Comparison of ENCODE assay signal across 1 cellular context in the genomic region with DNA sequence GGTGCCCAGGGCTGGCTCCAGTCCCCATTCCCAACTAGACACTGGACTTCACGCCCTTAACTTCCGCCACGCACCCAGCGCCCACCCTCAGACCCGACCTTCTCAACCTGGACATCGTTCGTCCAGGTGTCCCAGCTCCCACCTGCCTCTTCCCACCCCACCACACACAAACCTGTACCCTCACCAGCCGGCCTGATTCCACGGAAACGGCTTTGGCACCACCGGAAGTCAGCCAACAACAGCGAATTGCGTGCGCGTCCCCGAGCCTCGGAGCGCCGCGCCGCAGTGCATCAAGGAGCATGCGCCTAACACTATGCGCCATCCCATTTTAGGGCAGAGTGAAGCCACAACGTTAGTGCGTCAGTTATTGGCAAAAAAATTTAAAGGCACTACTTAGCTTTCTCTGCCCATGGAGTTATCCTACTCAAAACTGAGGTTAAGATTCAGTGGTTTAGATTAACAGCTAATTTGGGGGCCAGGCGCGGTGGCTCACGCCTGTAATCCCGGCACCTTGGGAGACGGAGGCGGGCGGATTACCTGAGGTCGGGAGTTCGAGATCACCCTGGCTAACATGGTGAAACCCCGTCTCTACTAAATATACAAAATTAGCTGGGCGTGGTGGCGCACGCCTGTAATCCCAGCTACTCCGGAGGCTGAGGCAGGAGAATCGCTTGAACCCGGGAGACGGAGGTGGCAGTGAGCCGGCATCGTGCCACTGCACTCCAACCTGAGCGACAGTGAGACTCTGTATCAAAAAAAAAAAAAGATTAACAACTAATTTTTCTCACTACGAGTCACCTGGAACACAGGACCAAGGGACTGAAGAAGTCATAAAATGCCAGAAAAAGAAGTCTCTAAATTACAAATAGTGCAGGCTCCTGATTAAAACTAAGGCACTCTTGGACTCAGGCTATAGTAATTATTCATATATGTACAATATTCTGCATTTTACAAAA.
TF ChIP-seq lines count a peak whose summit lies in the region.

A gene with protein sequence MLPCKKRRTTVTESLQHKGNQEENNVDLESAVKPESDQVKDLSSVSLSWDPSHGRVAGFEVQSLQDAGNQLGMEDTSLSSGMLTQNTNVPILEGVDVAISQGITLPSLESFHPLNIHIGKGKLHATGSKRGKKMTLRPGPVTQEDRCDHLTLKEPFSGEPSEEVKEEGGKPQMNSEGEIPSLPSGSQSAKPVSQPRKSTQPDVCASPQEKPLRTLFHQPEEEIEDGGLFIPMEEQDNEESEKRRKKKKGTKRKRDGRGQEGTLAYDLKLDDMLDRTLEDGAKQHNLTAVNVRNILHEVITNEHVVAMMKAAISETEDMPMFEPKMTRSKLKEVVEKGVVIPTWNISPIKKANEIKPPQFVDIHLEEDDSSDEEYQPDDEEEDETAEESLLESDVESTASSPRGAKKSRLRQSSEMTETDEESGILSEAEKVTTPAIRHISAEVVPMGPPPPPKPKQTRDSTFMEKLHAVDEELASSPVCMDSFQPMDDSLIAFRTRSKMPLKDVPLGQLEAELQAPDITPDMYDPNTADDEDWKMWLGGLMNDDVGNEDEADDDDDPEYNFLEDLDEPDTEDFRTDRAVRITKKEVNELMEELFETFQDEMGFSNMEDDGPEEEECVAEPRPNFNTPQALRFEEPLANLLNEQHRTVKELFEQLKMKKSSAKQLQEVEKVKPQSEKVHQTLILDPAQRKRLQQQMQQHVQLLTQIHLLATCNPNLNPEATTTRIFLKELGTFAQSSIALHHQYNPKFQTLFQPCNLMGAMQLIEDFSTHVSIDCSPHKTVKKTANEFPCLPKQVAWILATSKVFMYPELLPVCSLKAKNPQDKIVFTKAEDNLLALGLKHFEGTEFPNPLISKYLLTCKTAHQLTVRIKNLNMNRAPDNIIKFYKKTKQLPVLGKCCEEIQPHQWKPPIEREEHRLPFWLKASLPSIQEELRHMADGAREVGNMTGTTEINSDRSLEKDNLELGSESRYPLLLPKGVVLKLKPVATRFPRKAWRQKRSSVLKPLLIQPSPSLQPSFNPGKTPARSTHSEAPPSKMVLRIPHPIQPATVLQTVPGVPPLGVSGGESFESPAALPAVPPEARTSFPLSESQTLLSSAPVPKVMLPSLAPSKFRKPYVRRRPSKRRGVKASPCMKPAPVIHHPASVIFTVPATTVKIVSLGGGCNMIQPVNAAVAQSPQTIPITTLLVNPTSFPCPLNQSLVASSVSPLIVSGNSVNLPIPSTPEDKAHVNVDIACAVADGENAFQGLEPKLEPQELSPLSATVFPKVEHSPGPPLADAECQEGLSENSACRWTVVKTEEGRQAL (N-terminal part only) (minus strand): TSS at position 240 of the 956 bp plus-strand sequence. CDS start 3,434 bp downstream, outside the sequence.

TF ChIP-seq in K562, 482 proteins besides CTCF, POLR2A, EP300 and RAD21 (continued from another document):
- TF ChIP-seq, protein P1, sequence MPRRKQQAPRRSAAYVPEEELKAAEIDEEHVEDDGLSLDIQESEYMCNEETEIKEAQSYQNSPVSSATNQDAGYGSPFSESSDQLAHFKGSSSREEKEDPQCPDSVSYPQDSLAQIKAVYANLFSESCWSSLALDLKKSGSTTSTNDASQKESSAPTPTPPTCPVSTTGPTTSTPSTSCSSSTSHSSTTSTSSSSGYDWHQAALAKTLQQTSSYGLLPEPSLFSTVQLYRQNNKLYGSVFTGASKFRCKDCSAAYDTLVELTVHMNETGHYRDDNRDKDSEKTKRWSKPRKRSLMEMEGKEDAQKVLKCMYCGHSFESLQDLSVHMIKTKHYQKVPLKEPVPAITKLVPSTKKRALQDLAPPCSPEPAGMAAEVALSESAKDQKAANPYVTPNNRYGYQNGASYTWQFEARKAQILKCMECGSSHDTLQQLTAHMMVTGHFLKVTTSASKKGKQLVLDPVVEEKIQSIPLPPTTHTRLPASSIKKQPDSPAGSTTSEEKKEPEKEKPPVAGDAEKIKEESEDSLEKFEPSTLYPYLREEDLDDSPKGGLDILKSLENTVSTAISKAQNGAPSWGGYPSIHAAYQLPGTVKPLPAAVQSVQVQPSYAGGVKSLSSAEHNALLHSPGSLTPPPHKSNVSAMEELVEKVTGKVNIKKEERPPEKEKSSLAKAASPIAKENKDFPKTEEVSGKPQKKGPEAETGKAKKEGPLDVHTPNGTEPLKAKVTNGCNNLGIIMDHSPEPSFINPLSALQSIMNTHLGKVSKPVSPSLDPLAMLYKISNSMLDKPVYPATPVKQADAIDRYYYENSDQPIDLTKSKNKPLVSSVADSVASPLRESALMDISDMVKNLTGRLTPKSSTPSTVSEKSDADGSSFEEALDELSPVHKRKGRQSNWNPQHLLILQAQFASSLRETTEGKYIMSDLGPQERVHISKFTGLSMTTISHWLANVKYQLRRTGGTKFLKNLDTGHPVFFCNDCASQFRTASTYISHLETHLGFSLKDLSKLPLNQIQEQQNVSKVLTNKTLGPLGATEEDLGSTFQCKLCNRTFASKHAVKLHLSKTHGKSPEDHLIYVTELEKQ (CRISPR knock-in tag; IDR thresholded peaks at IDR 0.05) = no peak
- no peak for TF ChIP-seq SRSF1 (IDR thresholded peaks at IDR 0.05; ENCODE audit: low read depth, low read length)
- no peak for TF ChIP-seq GABPB2 (CRISPR knock-in tag; conservative IDR thresholded peaks at IDR 0.05)
- no peak for TF ChIP-seq U2AF2 (optimal IDR thresholded peaks at IDR 0.05; ENCODE audit: low read depth, low read length)
- peak; percentile 61 for TF ChIP-seq RBBP5 (IDR thresholded peaks at IDR 0.05; ENCODE audit: borderline replicate concordance, insufficient read depth, low read length, poor library complexity, severe bottlenecking)
- no peak for TF ChIP-seq DDX20 (tag; IDR thresholded peaks at IDR 0.05; ENCODE audit: low read depth)
- TF ChIP-seq, protein P2, sequence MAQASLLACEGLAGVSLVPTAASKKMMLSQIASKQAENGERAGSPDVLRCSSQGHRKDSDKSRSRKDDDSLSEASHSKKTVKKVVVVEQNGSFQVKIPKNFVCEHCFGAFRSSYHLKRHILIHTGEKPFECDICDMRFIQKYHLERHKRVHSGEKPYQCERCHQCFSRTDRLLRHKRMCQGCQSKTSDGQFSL (CRISPR knock-in tag; IDR thresholded peaks at IDR 0.05) = no peak
- TF ChIP-seq, protein P2 (tag; IDR thresholded peaks at IDR 0.05) = no peak
- TF ChIP-seq NELFE (IDR thresholded peaks at IDR 0.05; ENCODE audit: insufficient read depth, insufficient read length) = no peak
- TF ChIP-seq NR2C1 (IDR thresholded peaks at IDR 0.05) = 0 out of 2 replicates have a peak, but pooled peaks have one; percentile 7
- peak; percentile 49; the same call in 1 of the 2 replicates for TF ChIP-seq NR2C1 (tag; IDR thresholded peaks at IDR 0.05)
- TF ChIP-seq, protein P3, sequence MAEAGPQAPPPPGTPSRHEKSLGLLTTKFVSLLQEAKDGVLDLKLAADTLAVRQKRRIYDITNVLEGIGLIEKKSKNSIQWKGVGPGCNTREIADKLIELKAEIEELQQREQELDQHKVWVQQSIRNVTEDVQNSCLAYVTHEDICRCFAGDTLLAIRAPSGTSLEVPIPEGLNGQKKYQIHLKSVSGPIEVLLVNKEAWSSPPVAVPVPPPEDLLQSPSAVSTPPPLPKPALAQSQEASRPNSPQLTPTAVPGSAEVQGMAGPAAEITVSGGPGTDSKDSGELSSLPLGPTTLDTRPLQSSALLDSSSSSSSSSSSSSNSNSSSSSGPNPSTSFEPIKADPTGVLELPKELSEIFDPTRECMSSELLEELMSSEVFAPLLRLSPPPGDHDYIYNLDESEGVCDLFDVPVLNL (CRISPR knock-in tag; IDR thresholded peaks at IDR 0.05; ENCODE audit: low read depth) = peak; percentile 49; the same call in 1 of the 2 replicates
- peak; percentile 30 for TF ChIP-seq SMAD1 (IDR thresholded peaks at IDR 0.05; ENCODE audit: low read depth, low read length, partially characterized antibody)
- no peak for TF ChIP-seq MECOM (CRISPR knock-in tag; IDR thresholded peaks at IDR 0.05)
- peak; percentile 72 for TF ChIP-seq KDM5B (IDR thresholded peaks at IDR 0.05; ENCODE audit: insufficient replicate concordance, low read depth, low read length)
- TF ChIP-seq, protein P4, sequence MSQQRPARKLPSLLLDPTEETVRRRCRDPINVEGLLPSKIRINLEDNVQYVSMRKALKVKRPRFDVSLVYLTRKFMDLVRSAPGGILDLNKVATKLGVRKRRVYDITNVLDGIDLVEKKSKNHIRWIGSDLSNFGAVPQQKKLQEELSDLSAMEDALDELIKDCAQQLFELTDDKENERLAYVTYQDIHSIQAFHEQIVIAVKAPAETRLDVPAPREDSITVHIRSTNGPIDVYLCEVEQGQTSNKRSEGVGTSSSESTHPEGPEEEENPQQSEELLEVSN (IDR thresholded peaks at IDR 0.05; ENCODE audit: borderline replicate concordance in 1 of 2, extremely low read depth in 1 of 2, insufficient read depth in 1 of 2, insufficient read length in 1 of 2, low read depth in 1 of 2, low read length in 1 of 2, poor library complexity in 1 of 2, severe bottlenecking in 1 of 2) = peak; percentile 53 to 78
- 0 out of 2 replicates have a peak, but pooled peaks have one; percentile 42 for TF ChIP-seq ZFX (CRISPR knock-in tag; IDR thresholded peaks at IDR 0.05)
- TF ChIP-seq FUS (optimal IDR thresholded peaks at IDR 0.05; ENCODE audit: low read depth, low read length) = no peak
- TF ChIP-seq GTF2A2 (tag; IDR thresholded peaks at IDR 0.05) = no peak
- TF ChIP-seq CHD1 (IDR thresholded peaks at IDR 0.05; ENCODE audit: low read length) = no peak
- TF ChIP-seq GTF2E2 (tag; IDR thresholded peaks at IDR 0.05) = peak; percentile 79; the same call in 1 of the 2 replicates
- TF ChIP-seq, protein P5, sequence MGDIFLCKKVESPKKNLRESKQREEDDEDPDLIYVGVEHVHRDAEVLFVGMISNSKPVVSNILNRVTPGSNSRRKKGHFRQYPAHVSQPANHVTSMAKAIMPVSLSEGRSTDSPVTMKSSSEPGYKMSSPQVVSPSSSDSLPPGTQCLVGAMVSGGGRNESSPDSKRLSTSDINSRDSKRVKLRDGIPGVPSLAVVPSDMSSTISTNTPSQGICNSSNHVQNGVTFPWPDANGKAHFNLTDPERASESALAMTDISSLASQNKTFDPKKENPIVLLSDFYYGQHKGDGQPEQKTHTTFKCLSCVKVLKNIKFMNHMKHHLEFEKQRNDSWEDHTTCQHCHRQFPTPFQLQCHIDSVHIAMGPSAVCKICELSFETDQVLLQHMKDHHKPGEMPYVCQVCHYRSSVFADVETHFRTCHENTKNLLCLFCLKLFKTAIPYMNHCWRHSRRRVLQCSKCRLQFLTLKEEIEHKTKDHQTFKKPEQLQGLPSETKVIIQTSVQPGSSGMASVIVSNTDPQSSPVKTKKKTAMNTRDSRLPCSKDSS (IDR thresholded peaks at IDR 0.05; ENCODE audit: low read depth, partially characterized antibody) = no peak
- TF ChIP-seq MYNN (IDR thresholded peaks at IDR 0.05) = no peak
- no peak for TF ChIP-seq MYNN (CRISPR knock-in tag; IDR thresholded peaks at IDR 0.05)
- TF ChIP-seq PCBP1 (IDR thresholded peaks at IDR 0.05; ENCODE audit: low read depth, low read length, poor library complexity, severe bottlenecking) = no peak
- TF ChIP-seq RNF2 (IDR thresholded peaks at IDR 0.05) = no peak
- TF ChIP-seq CBX5 (IDR thresholded peaks at IDR 0.05; ENCODE audit: borderline replicate concordance, low read depth) = no peak
- no peak for TF ChIP-seq MEF2A (IDR thresholded peaks at IDR 0.05; ENCODE audit: control insufficient read depth, low read depth, low read length)
- TF ChIP-seq TOE1 (IDR thresholded peaks at IDR 0.05; ENCODE audit: borderline replicate concordance) = peak; percentile 88
- no peak for TF ChIP-seq TOE1 (CRISPR knock-in tag; IDR thresholded peaks at IDR 0.05; ENCODE audit: borderline replicate concordance, low read depth)
- TF ChIP-seq CC2D1A (IDR thresholded peaks at IDR 0.05) = peak; percentile 48; the same call in 1 of the 2 replicates
- TF ChIP-seq, protein P6, sequence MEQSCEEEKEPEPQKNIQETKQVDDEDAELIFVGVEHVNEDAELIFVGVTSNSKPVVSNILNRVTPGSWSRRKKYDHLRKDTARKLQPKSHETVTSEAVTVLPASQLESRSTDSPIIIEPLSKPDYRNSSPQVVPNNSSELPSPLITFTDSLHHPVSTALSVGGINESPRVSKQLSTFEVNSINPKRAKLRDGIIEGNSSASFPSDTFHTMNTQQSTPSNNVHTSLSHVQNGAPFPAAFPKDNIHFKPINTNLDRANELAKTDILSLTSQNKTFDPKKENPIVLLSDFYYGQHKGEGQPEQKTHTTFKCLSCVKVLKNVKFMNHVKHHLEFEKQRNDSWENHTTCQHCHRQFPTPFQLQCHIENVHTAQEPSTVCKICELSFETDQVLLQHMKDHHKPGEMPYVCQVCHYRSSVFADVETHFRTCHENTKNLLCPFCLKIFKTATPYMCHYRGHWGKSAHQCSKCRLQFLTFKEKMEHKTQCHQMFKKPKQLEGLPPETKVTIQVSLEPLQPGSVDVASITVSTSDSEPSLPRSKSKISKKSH (CRISPR knock-in tag; IDR thresholded peaks at IDR 0.05) = no peak
- no peak for TF ChIP-seq ZNF589 (CRISPR knock-in tag; IDR thresholded peaks at IDR 0.05; ENCODE audit: low read depth)
- TF ChIP-seq CXXC5 (CRISPR knock-in tag; IDR thresholded peaks at IDR 0.05) = peak; percentile 88
- no peak for TF ChIP-seq ZNF174 (CRISPR knock-in tag; IDR thresholded peaks at IDR 0.05)
- TF ChIP-seq MCM5 (IDR thresholded peaks at IDR 0.05; ENCODE audit: low read depth) = no peak
- TF ChIP-seq ZNF75A (CRISPR knock-in tag; IDR thresholded peaks at IDR 0.05) = no peak
- no peak for TF ChIP-seq NFE2L1 (tag; IDR thresholded peaks at IDR 0.05; ENCODE audit: borderline replicate concordance, low read depth)
- TF ChIP-seq ZNF143 (CRISPR knock-in tag; IDR thresholded peaks at IDR 0.05) = no peak
- TF ChIP-seq, protein P7, sequence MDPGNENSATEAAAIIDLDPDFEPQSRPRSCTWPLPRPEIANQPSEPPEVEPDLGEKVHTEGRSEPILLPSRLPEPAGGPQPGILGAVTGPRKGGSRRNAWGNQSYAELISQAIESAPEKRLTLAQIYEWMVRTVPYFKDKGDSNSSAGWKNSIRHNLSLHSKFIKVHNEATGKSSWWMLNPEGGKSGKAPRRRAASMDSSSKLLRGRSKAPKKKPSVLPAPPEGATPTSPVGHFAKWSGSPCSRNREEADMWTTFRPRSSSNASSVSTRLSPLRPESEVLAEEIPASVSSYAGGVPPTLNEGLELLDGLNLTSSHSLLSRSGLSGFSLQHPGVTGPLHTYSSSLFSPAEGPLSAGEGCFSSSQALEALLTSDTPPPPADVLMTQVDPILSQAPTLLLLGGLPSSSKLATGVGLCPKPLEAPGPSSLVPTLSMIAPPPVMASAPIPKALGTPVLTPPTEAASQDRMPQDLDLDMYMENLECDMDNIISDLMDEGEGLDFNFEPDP (CRISPR knock-in tag; IDR thresholded peaks at IDR 0.05) = no peak
- TF ChIP-seq, protein P8, sequence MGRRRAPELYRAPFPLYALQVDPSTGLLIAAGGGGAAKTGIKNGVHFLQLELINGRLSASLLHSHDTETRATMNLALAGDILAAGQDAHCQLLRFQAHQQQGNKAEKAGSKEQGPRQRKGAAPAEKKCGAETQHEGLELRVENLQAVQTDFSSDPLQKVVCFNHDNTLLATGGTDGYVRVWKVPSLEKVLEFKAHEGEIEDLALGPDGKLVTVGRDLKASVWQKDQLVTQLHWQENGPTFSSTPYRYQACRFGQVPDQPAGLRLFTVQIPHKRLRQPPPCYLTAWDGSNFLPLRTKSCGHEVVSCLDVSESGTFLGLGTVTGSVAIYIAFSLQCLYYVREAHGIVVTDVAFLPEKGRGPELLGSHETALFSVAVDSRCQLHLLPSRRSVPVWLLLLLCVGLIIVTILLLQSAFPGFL (CRISPR knock-in tag; IDR thresholded peaks at IDR 0.05) = no peak
- no peak for TF ChIP-seq ZNF224 (CRISPR knock-in tag; IDR thresholded peaks at IDR 0.05)
